ENCODE assay signal across 12 cellular contexts in the genomic region with DNA sequence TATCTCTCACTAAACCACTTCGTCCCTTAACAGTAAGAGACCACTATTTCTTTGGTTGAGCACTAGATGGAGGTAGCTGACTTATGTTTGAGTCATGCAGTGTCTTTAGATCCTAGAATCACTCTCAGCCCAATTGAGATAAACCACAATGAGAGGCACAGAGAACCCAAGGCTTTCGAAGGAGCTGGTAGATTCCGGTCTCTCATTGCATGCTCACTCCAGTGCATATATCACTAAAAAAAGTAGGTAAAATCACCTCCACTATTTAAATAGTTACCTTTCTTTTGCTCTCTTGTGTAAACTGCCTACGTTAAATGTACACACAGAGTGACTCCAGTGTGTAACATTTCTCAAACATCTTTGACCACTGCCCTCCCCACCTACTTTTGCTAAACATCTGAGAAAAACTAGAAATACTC. TPM values are rescaled to one million over a fixed set of nuclear protein-coding genes. Genes with fewer than 3 reads are reported as not detected.
DNase-seq lines count a peak whose midpoint lies in the region; ATAC-seq and TF ChIP-seq lines count a peak whose summit lies in the region.
"Had no signal": no experiment of that assay in that cellular context is flagged by ENCODE, and none has a peak within 500 bp of the region (broad histone marks: within the 10 kb centered on the region; RNA-seq: fewer than 3 reads in every experiment).

No MANE protein-coding gene starts in this region.

- H4K91ac ChIP-seq in IMR-90 (ENCODE audit: insufficient read depth, low read depth, low read length): no peak overlapping the region
- no peak overlapping the region for H4K91ac ChIP-seq in H9 (ENCODE audit: insufficient read length, low read depth, low read length)

- H2BK15ac ChIP-seq in IMR-90 (ENCODE audit: low read depth, low read length) (no peak overlapping the region), H9 (ENCODE audit: low read depth, low read length) (no peak overlapping the region)

- H4K8ac ChIP-seq in IMR-90 (ENCODE audit: low read depth in 2 of 2, low read length in 2 of 2) (no peak overlapping the region), H9 (replicated peaks; ENCODE audit: insufficient read length, low read depth, low read length) (no peak overlapping the region)

- peaks cover 11 to 59% (median 39%) of the 10 kb centered on the region in 3 experiments; a peak in 5 of 7 replicates for H3K36me3 Mint-ChIP-seq in H9 (ENCODE audit: insufficient read depth in 1 of 3, low read depth in 3 of 3)

- CTCF ChIA-PET in IMR-90 (lab: Yijun Ruan, JAX): no interaction called here
- CTCF ChIA-PET in HEK293T (lab: Yijun Ruan, JAX): no interaction called here

- in situ Hi-C loops in IMR-90 (cut with MboI; ENCODE audit: low sequenced_read_pairs): loop anchor here (10.0 kb wide), 1 partner anchor 435 kb away; the partner anchor contains the start of gene EPB41L4B

- ATAC-seq in IMR-90 (ENCODE audit: low read depth) (peak; percentile 82), upper lobe of left lung (ENCODE audit: low FRiP score in 2 of 2) (no peak)

- no peak overlapping the region for H2BK12ac ChIP-seq in H9 (ENCODE audit: insufficient read length, low read depth, low read length)

- no peaks in the 10 kb centered on the region for H3K79me2 ChIP-seq in H9 (ENCODE audit: insufficient read depth, low read length)

- POLR2A ChIA-PET in IMR-90 (lab: Charles Lee; ENCODE audit: unreplicated experiment) (no interaction called here), HEK293T (lab: Yijun Ruan, JAX) (no interaction called here)

- H4K20me1 ChIP-seq in IMR-90 (ENCODE audit: insufficient read depth, low read length) (no peaks in the 10 kb centered on the region), H9 (ENCODE audit: control insufficient read depth, insufficient read depth, insufficient read length) (no peaks in the 10 kb centered on the region)

- no peak overlapping the region for H3K4ac ChIP-seq in IMR-90 (ENCODE audit: low read depth, low read length)
- H3K4ac ChIP-seq in H9 (ENCODE audit: low read depth, low read length): no peak overlapping the region

- H3K9me3 Mint-ChIP-seq in H9: no peaks in the 10 kb centered on the region

- TF ChIP-seq CTCF in IMR-90 (conservative IDR thresholded peaks at IDR 0.05; ENCODE audit: low read depth, low read length) (peak; percentile 44), H9 (conservative IDR thresholded peaks at IDR 0.05) (no peak; the same call in 2 of the 3 replicates), upper lobe of left lung (IDR thresholded peaks at IDR 0.05) (no peak)

- H2AFZ ChIP-seq in IMR-90 (replicated peaks; ENCODE audit: low read length, poor library complexity): no peak overlapping the region
- H2AFZ ChIP-seq in H9 (ENCODE audit: low read length): no peak overlapping the region

- H3K23ac ChIP-seq in IMR-90 (ENCODE audit: low read depth, low read length) (no peak overlapping the region), H9 (ENCODE audit: insufficient read length, low read depth, low read length) (no peak overlapping the region)

- H3K4me2 ChIP-seq in IMR-90 (ENCODE audit: low read depth, low read length) (no peak overlapping the region), H9 (ENCODE audit: insufficient read depth, insufficient read length, low read length) (no peak overlapping the region)

- H3K27me3 ChIP-seq in IMR-90 (ENCODE audit: control insufficient read depth, insufficient read depth, low read length) (no peaks in the 10 kb centered on the region), adipocyte (replicated peaks; ENCODE audit: control insufficient read depth, insufficient read depth, low read length) (no peaks in the 10 kb centered on the region), H9 (ENCODE audit: insufficient read depth, low read length) (no peaks in the 10 kb centered on the region), upper lobe of left lung (no peaks in the 10 kb centered on the region)

- no peak overlapping the region for H3K27ac Mint-ChIP-seq in H9
- H3K27ac Mint-ChIP-seq: activated naive CD8-positive, alpha-beta T cell treated with anti-CD3 and anti-CD28 coated beads, Interleukin-2, amount 10 ng/mL, durations not matched to agents 7 days and 5 days had no signal

- H2AK9ac ChIP-seq in IMR-90 (replicated peaks; ENCODE audit: low read depth, low read length, poor library complexity): no peak overlapping the region

- dilution Hi-C loops in IMR-90 (cut with HindIII; ENCODE audit: low sequenced_read_pairs, unreplicated experiment): no loop called here

- TF ChIP-seq POLR2A in IMR-90 (IDR thresholded peaks at IDR 0.05; ENCODE audit: low read depth, low read length) (no peak), upper lobe of left lung (IDR thresholded peaks at IDR 0.05) (no peak)

- WGBS in IMR-90 (ENCODE audit: extremely low coverage in 2 of 2, insufficient read length in 1 of 2), 2 experiments: no CpG with 5 or more reads among the region's 4 CpGs
- WGBS in H9 (ENCODE audit: extremely low coverage, insufficient read length, low lambda C conversion rate): no CpG with 5 or more reads among the region's 4 CpGs
- 91 to 93% methylated on average over 4 of the region's 4 CpGs for WGBS in upper lobe of left lung, 2 donors

- H3K14ac ChIP-seq in IMR-90 (replicated peaks; ENCODE audit: low read depth, low read length): no peak overlapping the region
- no peak overlapping the region for H3K14ac ChIP-seq in H9 (ENCODE audit: insufficient read depth, low read length)

- H3K36me3 ChIP-seq in IMR-90 (ENCODE audit: control insufficient read depth, insufficient read depth, low read length) (peaks cover 26% of the 10 kb centered on the region), adipocyte (ENCODE audit: control insufficient read depth, insufficient read depth, low read length, severe bottlenecking) (peaks cover 56% of the 10 kb centered on the region), upper lobe of left lung (peaks cover 24 to 76% (median 38%) of the 10 kb centered on the region in 4 donors)

- H2BK20ac ChIP-seq in IMR-90 (ENCODE audit: low read depth, low read length) (no peak overlapping the region), H9 (ENCODE audit: low read depth, low read length, poor library complexity, severe bottlenecking) (no peak overlapping the region)

- no peak overlapping the region for H2BK5ac ChIP-seq in IMR-90 (ENCODE audit: low read depth, low read length, poor library complexity, severe bottlenecking)
- H2BK5ac ChIP-seq in H9 (ENCODE audit: insufficient read length, low read length): no peak overlapping the region

- H3K23me2 ChIP-seq in H9 (ENCODE audit: insufficient read length, low read depth, low read length, poor library complexity, severe bottlenecking): no peaks in the 10 kb centered on the region

- no peak for TF ChIP-seq EP300 in upper lobe of left lung (IDR thresholded peaks at IDR 0.05)

- H2BK120ac ChIP-seq in IMR-90 (ENCODE audit: low read depth, low read length) (no peak overlapping the region), H9 (ENCODE audit: low read depth, low read length, poor library complexity, severe bottlenecking) (no peak overlapping the region)

- peaks cover 2% of the 10 kb centered on the region; the same call in 1 of the 2 replicates for H3K4me1 ChIP-seq in IMR-90 (ENCODE audit: control insufficient read depth, insufficient read depth, low read length)
- peaks cover 18% of the 10 kb centered on the region for H3K4me1 ChIP-seq in adipocyte (ENCODE audit: control insufficient read depth, insufficient read depth, low read length)
- H3K4me1 ChIP-seq in H9 (ENCODE audit: insufficient read depth, low read length): no peaks in the 10 kb centered on the region
- peaks cover 0 to 8% (median 3%) of the 10 kb centered on the region in 4 donors for H3K4me1 ChIP-seq in upper lobe of left lung

- H3K27ac ChIP-seq in IMR-90 (ENCODE audit: insufficient read depth, low read length): no peak overlapping the region
- H3K27ac ChIP-seq in H9 (ENCODE audit: insufficient read length, low read depth, low read length): no peak overlapping the region
- no peak overlapping the region for H3K27ac ChIP-seq in upper lobe of left lung
- H3K27ac ChIP-seq: skin epidermis had no signal

- H4K5ac ChIP-seq in IMR-90 (ENCODE audit: low read depth, low read length) (no peak overlapping the region), H9 (ENCODE audit: insufficient read length, low read depth, low read length) (no peak overlapping the region)

- no TSS peak for BruUV-seq in IMR-90 (replicated peaks; lab: Mats Ljungman, UMichigan)

- H3K9ac ChIP-seq in IMR-90 (ENCODE audit: low read depth, low read length) (no peak overlapping the region), adipocyte (ENCODE audit: low read length) (no peak overlapping the region), H9 (ENCODE audit: extremely low read depth, insufficient read length, low read length) (no peak overlapping the region)

- H3K56ac ChIP-seq in IMR-90 (ENCODE audit: extremely low read depth, insufficient read depth, low read length) (no peak overlapping the region), H9 (ENCODE audit: insufficient read length, low read depth, low read length) (no peak overlapping the region)

- peak; percentile 48 for DNase-seq in D341Med (ENCODE audit: low spot score)
- peak; percentile 67 for DNase-seq in IMR-90
- peak; percentile 40 for DNase-seq in adipocyte (ENCODE audit: low read depth)
- DNase-seq in inferior parietal cortex (ENCODE audit: extremely low spot score): peak; percentile 27
- no peak for DNase-seq in HEK293T (ENCODE audit: extremely low spot score)
- no peak for DNase-seq in anterior cingulate cortex (lab: John Stamatoyannopoulos, UW)
- DNase-seq in H9: no peak
- DNase-seq in upper lobe of left lung: no peak
- DNase-seq: activated naive CD8-positive, alpha-beta T cell treated with anti-CD3 and anti-CD28 coated beads, Interleukin-2, amount 10 ng/mL, durations not matched to agents 7 days and 5 days; NCI-H1436 treated with DMSO at 0.1 percent for 48 hours had no signal

- no peaks in the 10 kb centered on the region for H3K4me1 Mint-ChIP-seq in H9

- H3K9me3 ChIP-seq in IMR-90 (ENCODE audit: control insufficient read depth, insufficient read depth, low read length) (no peaks in the 10 kb centered on the region), adipocyte (ENCODE audit: control insufficient read depth, low read length) (no peaks in the 10 kb centered on the region), H9 (ENCODE audit: control insufficient read depth, low read depth, low read length) (no peaks in the 10 kb centered on the region), upper lobe of left lung (no peaks in the 10 kb centered on the region)

- peak; percentile 59 for TF ChIP-seq RAD21 in IMR-90 (IDR thresholded peaks at IDR 0.05; ENCODE audit: low read length)

- intact Hi-C loops in IMR-90 (cut with micrococcal nuclease): no loop called here

- H3T11ph ChIP-seq in H9 (ENCODE audit: low read length): no peak overlapping the region

- H3K4me3 Mint-ChIP-seq in H9: no peak overlapping the region
- H3K4me3 Mint-ChIP-seq: activated naive CD8-positive, alpha-beta T cell treated with anti-CD3 and anti-CD28 coated beads, Interleukin-2, amount 10 ng/mL, durations not matched to agents 7 days and 5 days had no signal

- H3K27me3 Mint-ChIP-seq in H9 (ENCODE audit: low read depth): no peaks in the 10 kb centered on the region
- H3K27me3 Mint-ChIP-seq: activated naive CD8-positive, alpha-beta T cell treated with anti-CD3 and anti-CD28 coated beads, Interleukin-2, amount 10 ng/mL, durations not matched to agents 7 days and 5 days had no signal

- H3K18ac ChIP-seq in IMR-90 (ENCODE audit: low read depth, low read length): no peak overlapping the region
- no peak overlapping the region for H3K18ac ChIP-seq in H9 (ENCODE audit: insufficient read length, low read depth, low read length)

- H3K4me3 ChIP-seq in IMR-90 (ENCODE audit: insufficient read depth, low read depth, low read length) (no peak overlapping the region), adipocyte (ENCODE audit: low read length) (no peak overlapping the region), upper lobe of left lung (no peak overlapping the region)
- H3K4me3 ChIP-seq: skin epidermis had no signal

- H3K9me1 ChIP-seq in IMR-90 (ENCODE audit: insufficient read depth, low read length): peaks cover 3% of the 10 kb centered on the region; the same call in 1 of the 2 replicates

- no peaks in the 10 kb centered on the region for H3K79me1 ChIP-seq in IMR-90 (ENCODE audit: low read depth in 1 of 2, low read length in 2 of 2)
- H3K79me1 ChIP-seq in H9 (ENCODE audit: insufficient read depth, low read depth, low read length, poor library complexity, severe bottlenecking): no peaks in the 10 kb centered on the region

- H2AK5ac ChIP-seq in IMR-90 (ENCODE audit: low read depth, low read length): no peak overlapping the region
- H2AK5ac ChIP-seq in H9 (ENCODE audit: insufficient read length, low read length): no peak overlapping the region

RNA-seq across cellular contexts. Expression of gene ACTL7A, which starts 27.6 kb away (rescaled TPM):
- total RNA-seq in IMR-90 (2012; rRNA removed) (not detected in 2 replicates), H9 (2021) (not detected in 2 replicates), upper lobe of left lung (not detected)
- polyA plus RNA-seq in IMR-90 (2012; rRNA removed): not detected in 2 replicates
- polyA plus RNA-seq in IMR-90 (2012; cell fraction: cytosol; rRNA removed): not detected in 2 replicates
- polyA plus RNA-seq in IMR-90 (2012; cell fraction: nucleus; rRNA removed; ENCODE audit: low replicate concordance): not detected in 2 replicates
- total RNA-seq: activated naive CD8-positive, alpha-beta T cell treated with anti-CD3 and anti-CD28 coated beads, Interleukin-2, amount 10 ng/mL, durations not matched to agents 7 days and 5 days had no signal
- polyA plus RNA-seq: thymus had no signal

RNA-seq across cellular contexts. Expression of gene ACTL7B, which starts 33.9 kb away (rescaled TPM):
- total RNA-seq in IMR-90 (2012; rRNA removed) (not detected in 2 replicates), H9 (2021) (0.09 TPM in 1 of 2 replicates, not detected in the other), upper lobe of left lung (under 1 TPM in 1 of 6 donors, not detected in 5; 0.30 TPM)
- not detected in 2 replicates for polyA plus RNA-seq in IMR-90 (2012; rRNA removed)
- polyA plus RNA-seq in IMR-90 (2012; cell fraction: cytosol; rRNA removed): not detected in 2 replicates
- polyA plus RNA-seq in IMR-90 (2012; cell fraction: nucleus; rRNA removed; ENCODE audit: low replicate concordance): 0.08 and 0.24 TPM in 2 replicates
- total RNA-seq: activated naive CD8-positive, alpha-beta T cell treated with anti-CD3 and anti-CD28 coated beads, Interleukin-2, amount 10 ng/mL, durations not matched to agents 7 days and 5 days had no signal

RNA-seq across cellular contexts. Expression of gene ELP1, which starts 44.3 kb away (rescaled TPM):
- total RNA-seq in IMR-90 (2012; rRNA removed) (39.7 and 43.2 TPM in 2 replicates), H9 (2021) (34.7 and 38.7 TPM in 2 replicates), upper lobe of left lung (10 to 100 TPM; 11.3 to 55.4 (median 18.5) TPM)
- polyA plus RNA-seq in IMR-90 (2012; rRNA removed): 15.3 and 20.0 TPM in 2 replicates
- polyA plus RNA-seq in IMR-90 (2012; cell fraction: cytosol; rRNA removed): 4.1 and 8.9 TPM in 2 replicates
- polyA plus RNA-seq in IMR-90 (2012; cell fraction: nucleus; rRNA removed; ENCODE audit: low replicate concordance): 12.8 and 56.7 TPM in 2 replicates

RNA-seq across cellular contexts. Expression of gene ABITRAM, which starts 44.5 kb away (rescaled TPM):
- total RNA-seq in IMR-90 (2012; rRNA removed): 8.6 TPM in 2 replicates
- polyA plus RNA-seq in IMR-90 (2012; rRNA removed): 8.8 and 10.3 TPM in 2 replicates
- polyA plus RNA-seq in IMR-90 (2012; cell fraction: cytosol; rRNA removed): 2.4 and 3.0 TPM in 2 replicates
- 1.5 and 12.7 TPM in 2 replicates for polyA plus RNA-seq in IMR-90 (2012; cell fraction: nucleus; rRNA removed; ENCODE audit: low replicate concordance)
- 10.9 and 11.7 TPM in 2 replicates for total RNA-seq in H9 (2021)
- total RNA-seq in upper lobe of left lung: 10 to 100 TPM in 4 of 6 donors, 1 to 10 TPM in 2; 7.8 to 18.9 (median 10.5) TPM

Comparison
In these comparisons a context has a peak if more than half of its experiments do, and no peak if none do; other contexts are left out.
1. DNase-seq: peak in D341Med (single experiment), IMR-90 (single experiment), adipocyte (single experiment) and inferior parietal cortex (single experiment); none in HEK293T (single experiment), anterior cingulate cortex (0 of 58), H9 (single experiment) and upper lobe of left lung (0 of 2).